ENCODE assay signal across 8 cellular contexts in genomic region chr9:86751956-86752355, GRCh38.
"Had no signal": no experiment of that assay in that cellular context is flagged by ENCODE, and none has a peak within 500 bp of the region (broad histone marks: within the 10 kb centered on the region; RNA-seq: fewer than 3 reads in every experiment).

No MANE protein-coding gene starts in this region.

- ATAC-seq: GM12878 had no signal

- FAIRE-seq: G401.6, GM12878, GM12891, GM12892, GM18507, GM19239 had no signal

- DNase-seq: GDM1, GF-D8 had no signal

- H3K4me3 ChIP-seq: GM12878 had no signal
